ENCODE assay signal across 21 cellular contexts in genomic region chr5:98581416-98581999, GRCh38.
DNase-seq lines count a peak whose midpoint lies in the region; ATAC-seq and TF ChIP-seq lines count a peak whose summit lies in the region.
"Had no signal": no experiment of that assay in that cellular context is flagged by ENCODE, and none has a peak within 500 bp of the region (broad histone marks: within the 10 kb centered on the region; RNA-seq: fewer than 3 reads in every experiment).

No MANE protein-coding gene starts in this region.

- no peaks in the 10 kb centered on the region for H3K36me3 ChIP-seq in left ventricle myocardium inferior
- no peaks in the 10 kb centered on the region for H3K36me3 ChIP-seq in Karpas-422 (ENCODE audit: insufficient read depth, low read length)
- H3K36me3 ChIP-seq: upper lobe of right lung had no signal

- POLR2A ChIA-PET in CD4-positive, alpha-beta T cell (lab: Charles Lee): no interaction called here

- no peak overlapping the region for H3K9ac ChIP-seq in Karpas-422 (ENCODE audit: low read length)

- H3K36me3 Mint-ChIP-seq in CD4-positive, alpha-beta T cell (ENCODE audit: low read depth): no peaks in the 10 kb centered on the region
- H3K36me3 Mint-ChIP-seq: CD4-positive, CD25-positive, alpha-beta regulatory T cell had no signal

- H3K9me2 ChIP-seq in Karpas-422 (replicated peaks; ENCODE audit: insufficient read depth, low read length): no peaks in the 10 kb centered on the region

- H3K9me3 ChIP-seq in left ventricle myocardium inferior (replicated peaks) (no peaks in the 10 kb centered on the region), Karpas-422 (ENCODE audit: low read length) (no peaks in the 10 kb centered on the region)
- H3K9me3 ChIP-seq in CD4-positive, alpha-beta T cell (ENCODE audit: control insufficient read depth, low read length): no peaks in the 10 kb centered on the region
- H3K9me3 ChIP-seq: upper lobe of right lung had no signal

- no peak for DNase-seq in left ventricle myocardium superior
- no peak for DNase-seq in left ventricle myocardium inferior
- peak; percentile 52 for DNase-seq in amniotic epithelial cell (ENCODE audit: low read depth)
- peak; percentile 71 to 84 for DNase-seq in foreskin fibroblast
- no peak for DNase-seq in Karpas-422
- no peak for DNase-seq in cortex of kidney (lab: John Stamatoyannopoulos, UW)
- no peak for DNase-seq in CD4-positive, alpha-beta T cell
- DNase-seq: activated CD8-positive, alpha-beta memory T cell treated with anti-CD3 and anti-CD28 coated beads, Interleukin-2, amount 50 U/mL, for 48 hours; activated effector memory CD4-positive, alpha-beta T cell treated with Interleukin-2 at 50 U/mL for 16 hours; activated naive CD8-positive, alpha-beta T cell treated with anti-CD3 and anti-CD28 coated beads, Interleukin-2, amount 50 U/mL, for 24 hours; CD4-positive, CD25-positive, alpha-beta regulatory T cell; DMS153; NCI-H1417 treated with DMSO at 0.1 percent for 48 hours; NCI-H2107; NCI-H510A; stimulated activated CD4-positive, alpha-beta T cell treated with anti-CD3 and anti-CD28 coated beads, Interleukin-4, amount 100 ng/mL, for 24 hours; stimulated activated naive CD8-positive, alpha-beta T cell treated with anti-CD3 and anti-CD28 coated beads, Interleukin-15, amount 100 ng/mL, for 72 hours; upper lobe of right lung had no signal

- H3K27ac ChIP-seq in left ventricle myocardium inferior (replicated peaks) (no peak overlapping the region), Karpas-422 (ENCODE audit: low read length) (no peak overlapping the region)
- no peak overlapping the region for H3K27ac ChIP-seq in CD4-positive, alpha-beta T cell (ENCODE audit: low read depth, low read length)
- H3K27ac ChIP-seq: upper lobe of right lung had no signal

- no peaks in the 10 kb centered on the region for H3K79me2 ChIP-seq in Karpas-422 (ENCODE audit: low read length)

- no peaks in the 10 kb centered on the region for H4K20me1 ChIP-seq in Karpas-422 (ENCODE audit: insufficient read depth, low read depth, low read length)

- peaks cover 5% of the 10 kb centered on the region for H3K27me3 Mint-ChIP-seq in CD4-positive, alpha-beta T cell
- H3K27me3 Mint-ChIP-seq: CD4-positive, CD25-positive, alpha-beta regulatory T cell had no signal

- TF ChIP-seq CTCF in left ventricle myocardium inferior (IDR thresholded peaks at IDR 0.05; ENCODE audit: borderline replicate concordance) (no peak), foreskin fibroblast (IDR thresholded peaks at IDR 0.05; ENCODE audit: low read depth, low read length) (no peak)
- no peak for TF ChIP-seq CTCF in CD4-positive, alpha-beta T cell (IDR thresholded peaks at IDR 0.05)

- H3K27ac Mint-ChIP-seq in CD4-positive, alpha-beta T cell: no peak overlapping the region
- H3K27ac Mint-ChIP-seq: activated naive CD8-positive, alpha-beta T cell treated with anti-CD3 and anti-CD28 coated beads, Interleukin-2, amount 50 U/mL, for 24 hours; CD4-positive, CD25-positive, alpha-beta regulatory T cell; stimulated activated naive CD8-positive, alpha-beta T cell treated with anti-CD3 and anti-CD28 coated beads, Interleukin-15, amount 100 ng/mL, for 72 hours had no signal

- H2AFZ ChIP-seq in Karpas-422 (ENCODE audit: low read length): no peak overlapping the region

- ATAC-seq in left ventricle myocardium superior (peak; percentile 45), GM21528 (IDR thresholded peaks at IDR 0.05; ENCODE audit: low FRiP score, unreplicated experiment) (no peak)
- ATAC-seq in CD4-positive, alpha-beta T cell (ENCODE audit: poor library complexity): no peak
- ATAC-seq: activated naive CD8-positive, alpha-beta T cell treated with anti-CD3 and anti-CD28 coated beads, Interleukin-2, amount 50 U/mL, for 24 hours; left lobe of liver; stimulated activated naive CD8-positive, alpha-beta T cell treated with anti-CD3 and anti-CD28 coated beads, Interleukin-15, amount 100 ng/mL, for 72 hours; upper lobe of right lung had no signal

- H3K4me3 ChIP-seq in left ventricle myocardium inferior: no peak overlapping the region
- no peak overlapping the region for H3K4me3 ChIP-seq in foreskin fibroblast (ENCODE audit: low read depth in 1 of 2, low read length in 2 of 2)
- H3K4me3 ChIP-seq in Karpas-422 (ENCODE audit: low read length): no peak overlapping the region
- H3K4me3 ChIP-seq: upper lobe of right lung had no signal

- no peaks in the 10 kb centered on the region for H3K27me3 ChIP-seq in left ventricle myocardium inferior (ENCODE audit: low read depth)
- H3K27me3 ChIP-seq in Karpas-422 (ENCODE audit: low read length): no peaks in the 10 kb centered on the region
- H3K27me3 ChIP-seq in CD4-positive, alpha-beta T cell (ENCODE audit: control insufficient read depth, insufficient read depth, low read length): no peaks in the 10 kb centered on the region
- H3K27me3 ChIP-seq: upper lobe of right lung had no signal

- H3K4me1 Mint-ChIP-seq in CD4-positive, alpha-beta T cell (ENCODE audit: low read depth): no peaks in the 10 kb centered on the region
- H3K4me1 Mint-ChIP-seq: activated naive CD8-positive, alpha-beta T cell treated with anti-CD3 and anti-CD28 coated beads, Interleukin-2, amount 50 U/mL, for 24 hours; CD4-positive, CD25-positive, alpha-beta regulatory T cell; stimulated activated naive CD8-positive, alpha-beta T cell treated with anti-CD3 and anti-CD28 coated beads, Interleukin-15, amount 100 ng/mL, for 72 hours had no signal

- H3K4me3 Mint-ChIP-seq in CD4-positive, alpha-beta T cell: no peak overlapping the region
- H3K4me3 Mint-ChIP-seq: activated naive CD8-positive, alpha-beta T cell treated with anti-CD3 and anti-CD28 coated beads, Interleukin-2, amount 50 U/mL, for 24 hours; CD4-positive, CD25-positive, alpha-beta regulatory T cell; neural crest cell; stimulated activated naive CD8-positive, alpha-beta T cell treated with anti-CD3 and anti-CD28 coated beads, Interleukin-15, amount 100 ng/mL, for 72 hours had no signal

- intact Hi-C loops in left ventricle myocardium superior (cut with micrococcal nuclease): no loop called here
- intact Hi-C loops in left ventricle myocardium inferior (cut with micrococcal nuclease): no loop called here
- intact Hi-C loops in CD4-positive, alpha-beta T cell (cut with DNase I, micrococcal nuclease): no loop called here

- CTCF ChIA-PET in CD4-positive, alpha-beta T cell (lab: Charles Lee): no interaction called here

- no peaks in the 10 kb centered on the region for H3K9me3 Mint-ChIP-seq in CD4-positive, alpha-beta T cell
- H3K9me3 Mint-ChIP-seq: activated naive CD8-positive, alpha-beta T cell treated with anti-CD3 and anti-CD28 coated beads, Interleukin-2, amount 50 U/mL, for 24 hours; stimulated activated naive CD8-positive, alpha-beta T cell treated with anti-CD3 and anti-CD28 coated beads, Interleukin-15, amount 100 ng/mL, for 72 hours had no signal

- H3K4me2 ChIP-seq in Karpas-422 (ENCODE audit: low read depth, low read length, poor library complexity, severe bottlenecking): no peak overlapping the region

- H3K4me1 ChIP-seq in left ventricle myocardium inferior (no peaks in the 10 kb centered on the region), Karpas-422 (ENCODE audit: low read length) (no peaks in the 10 kb centered on the region)
- H3K4me1 ChIP-seq: upper lobe of right lung had no signal

Comparison
In these comparisons a context has a peak if more than half of its experiments do, and no peak if none do; other contexts are left out.
1. DNase-seq: peak in amniotic epithelial cell (single experiment) and foreskin fibroblast (2 of 2); none in left ventricle myocardium superior (single experiment), left ventricle myocardium inferior (single experiment), Karpas-422 (single experiment), cortex of kidney (single experiment) and CD4-positive, alpha-beta T cell (0 of 10).